Comparison of ENCODE assay signal across 8 cellular contexts in the genomic region with DNA sequence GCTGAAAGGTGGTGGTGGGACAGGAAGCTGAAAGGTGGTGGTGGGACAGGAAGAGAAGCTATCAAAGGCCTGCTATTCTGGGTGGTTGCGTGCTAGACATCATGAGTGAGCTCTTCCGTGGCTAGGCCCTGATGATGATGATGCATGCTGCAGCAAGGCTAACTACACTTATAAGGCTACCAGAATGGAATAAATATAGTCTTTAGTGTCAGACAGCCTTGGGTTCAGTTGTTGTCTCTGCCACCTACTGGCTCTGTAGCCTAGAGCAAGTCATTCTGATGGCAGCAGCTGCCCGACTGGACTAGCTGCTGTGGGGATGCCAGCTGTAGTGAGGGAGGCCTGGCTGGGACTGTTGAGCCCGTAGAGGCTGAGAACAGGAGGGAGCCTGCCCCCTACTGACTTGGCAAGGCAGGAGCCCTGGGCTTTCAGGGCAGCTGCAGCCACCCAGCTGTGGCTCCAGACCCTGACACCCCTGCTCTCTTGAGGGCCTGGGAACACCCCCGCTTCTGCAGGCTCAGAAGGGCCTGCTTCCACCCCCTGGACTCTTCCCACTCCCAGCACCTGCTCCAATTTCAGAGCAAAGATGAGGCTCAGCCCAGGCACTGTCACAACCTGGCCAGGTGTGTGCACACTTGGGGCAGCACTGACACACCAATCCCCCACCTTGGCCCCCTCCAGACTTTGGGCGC. TPM values are rescaled to one million over a fixed set of nuclear protein-coding genes. Genes with fewer than 3 reads are reported as not detected.
DNase-seq lines count a peak whose midpoint lies in the region; ATAC-seq and TF ChIP-seq lines count a peak whose summit lies in the region.

No MANE protein-coding gene starts in this region.

- TF ChIP-seq CTCF in C4-2B (conservative IDR thresholded peaks at IDR 0.05) (peak; percentile 16), GM20000 (IDR thresholded peaks at IDR 0.05; ENCODE audit: extremely low read depth, missing control alignments) (no peak), CD14-positive monocyte (IDR thresholded peaks at IDR 0.05) (no peak)

- POLR2A ChIA-PET in naive thymus-derived CD4-positive, alpha-beta T cell (lab: Charles Lee): interaction anchor here (0.6 to 0.9 kb wide), 3 partner anchors 51 to 294 kb away, joined by 3 read pairs; no protein-coding TSS in a partner anchor

- no peak overlapping the region for H3K4me3 ChIP-seq in naive thymus-derived CD4-positive, alpha-beta T cell (ENCODE audit: low read length)

- H3K9me3 Mint-ChIP-seq in naive thymus-derived CD4-positive, alpha-beta T cell: peaks cover 0 to 4% (median 0%) of the 10 kb centered on the region in 11 donors
- H3K9me3 Mint-ChIP-seq in CD14-positive monocyte: peaks cover 5 to 15% (median 9%) of the 10 kb centered on the region in 7 donors

- H3K27me3 Mint-ChIP-seq in naive thymus-derived CD4-positive, alpha-beta T cell: no peaks in the 10 kb centered on the region
- peaks cover 0 to 2% (median 1%) of the 10 kb centered on the region in 3 donors for H3K27me3 Mint-ChIP-seq in CD14-positive monocyte (ENCODE audit: low read depth in 3 of 3)

- peak; percentile 8 for DNase-seq in GM20000 (ENCODE audit: low spot score)
- DNase-seq in activated CD8-positive, alpha-beta memory T cell treated with anti-CD3 and anti-CD28 coated beads, Interleukin-2, amount 50 U/mL, for 48 hours: peak; percentile 82
- DNase-seq in naive thymus-derived CD4-positive, alpha-beta T cell: peak in 8 of 9 donors; percentile 40 to 71 (median 66)
- no peak for DNase-seq in NCI-H2171 (lab: John Stamatoyannopoulos, UW)
- no peak for DNase-seq in pons (ENCODE audit: low spot score)
- no peak for DNase-seq in CD14-positive monocyte (ENCODE audit: low spot score)

- H3K27ac ChIP-seq in C4-2B: no peak overlapping the region
- peak overlapping the region; percentile 43 for H3K27ac ChIP-seq in naive thymus-derived CD4-positive, alpha-beta T cell (ENCODE audit: low read depth, low read length)

- intact Hi-C loops in naive thymus-derived CD4-positive, alpha-beta T cell (cut with micrococcal nuclease): loop anchor here (1.0 to 10.0 kb wide), 9 partner anchors 38 to 1882 kb away; a partner anchor contains a TSS
- intact Hi-C loops in CD14-positive monocyte (cut with micrococcal nuclease): no loop called here

- H3K36me3 Mint-ChIP-seq in naive thymus-derived CD4-positive, alpha-beta T cell: peaks cover 6 to 74% (median 24%) of the 10 kb centered on the region in 5 donors
- H3K36me3 Mint-ChIP-seq in CD14-positive monocyte: no peaks in the 10 kb centered on the region

- H3K27me3 ChIP-seq in naive thymus-derived CD4-positive, alpha-beta T cell (ENCODE audit: control insufficient read depth in 2 of 2, insufficient read depth in 2 of 2, low read length in 2 of 2): no peaks in the 10 kb centered on the region

- CTCF ChIA-PET in naive thymus-derived CD4-positive, alpha-beta T cell (lab: Charles Lee): interaction anchor here (0.6 to 1.8 kb wide), 9 partner anchors 14 to 548 kb away, joined by 3 to 7 read pairs (median 3); a partner anchor contains a TSS

- peaks cover 0 to 14% (median 3%) of the 10 kb centered on the region in 3 experiments for H3K36me3 ChIP-seq in naive thymus-derived CD4-positive, alpha-beta T cell (ENCODE audit: control insufficient read depth in 2 of 3, insufficient read depth in 3 of 3, low read length in 3 of 3)

- H3K4me3 Mint-ChIP-seq in naive thymus-derived CD4-positive, alpha-beta T cell: peak overlapping the region; percentile 2 to 64 (median 39)
- no peak overlapping the region for H3K4me3 Mint-ChIP-seq in CD14-positive monocyte

- H3K4me1 ChIP-seq in naive thymus-derived CD4-positive, alpha-beta T cell (ENCODE audit: control insufficient read depth in 2 of 2, insufficient read depth in 2 of 2, low read length in 2 of 2): peaks cover 21 to 32% of the 10 kb centered on the region in 2 donors

- ATAC-seq in HG03571 (IDR thresholded peaks at IDR 0.05; ENCODE audit: unreplicated experiment): peak; percentile 83
- peak; percentile 92 for ATAC-seq in naive thymus-derived CD4-positive, alpha-beta T cell

- peaks cover 30 to 71% (median 58%) of the 10 kb centered on the region in 7 donors for H3K4me1 Mint-ChIP-seq in naive thymus-derived CD4-positive, alpha-beta T cell
- H3K4me1 Mint-ChIP-seq in CD14-positive monocyte: peaks cover 3% of the 10 kb centered on the region

- no peaks in the 10 kb centered on the region for H3K9me3 ChIP-seq in naive thymus-derived CD4-positive, alpha-beta T cell (ENCODE audit: control insufficient read depth in 2 of 3, low read length in 3 of 3)

- peak overlapping the region; percentile 52 to 95 (median 78) for H3K27ac Mint-ChIP-seq in naive thymus-derived CD4-positive, alpha-beta T cell
- no peak overlapping the region for H3K27ac Mint-ChIP-seq in CD14-positive monocyte

RNA-seq across cellular contexts. Expression of a gene that starts 21.4 kb away (rescaled TPM):
- 10 to 100 TPM in 1 of 5 experiments, under 1 TPM in 3, not detected in 1; 0.13 to 51.8 (median 0.27) TPM for total RNA-seq in naive thymus-derived CD4-positive, alpha-beta T cell
- polyA plus RNA-seq in naive thymus-derived CD4-positive, alpha-beta T cell: 1 to 10 TPM; 1.7 to 1.8 TPM
- polyA plus RNA-seq in CD14-positive monocyte: not detected

RNA-seq across cellular contexts. Expression of a gene that starts 57.9 kb away (rescaled TPM):
- total RNA-seq in naive thymus-derived CD4-positive, alpha-beta T cell: 10 to 100 TPM in 3 of 5 experiments, 1 to 10 TPM in 2; 8.2 to 18.3 (median 12.3) TPM
- polyA plus RNA-seq in naive thymus-derived CD4-positive, alpha-beta T cell: 1 to 10 TPM; 2.1 to 2.4 TPM
- under 1 TPM; 0.06 to 0.08 TPM for polyA plus RNA-seq in CD14-positive monocyte

Comparison
In these comparisons a context has a peak if more than half of its experiments do, and no peak if none do; other contexts are left out.
1. DNase-seq: peak in GM20000 (single experiment), activated CD8-positive, alpha-beta memory T cell treated with anti-CD3 and anti-CD28 coated beads, Interleukin-2, amount 50 U/mL, for 48 hours (single experiment) and naive thymus-derived CD4-positive, alpha-beta T cell (8 of 9); none in NCI-H2171 (single experiment), pons (single experiment) and CD14-positive monocyte (single experiment).
2. H3K27ac Mint-ChIP-seq: peak in naive thymus-derived CD4-positive, alpha-beta T cell (9 of 9); none in CD14-positive monocyte (0 of 7).
3. H3K4me3 Mint-ChIP-seq: peak in naive thymus-derived CD4-positive, alpha-beta T cell (10 of 10); none in CD14-positive monocyte (0 of 2).
4. intact Hi-C loops: an anchor here in naive thymus-derived CD4-positive, alpha-beta T cell (1.0 to 10.0 kb wide); none called in CD14-positive monocyte.